ENCODE assay signal across 8 cellular contexts in genomic region chr4:113869743-113870375, GRCh38.
DNase-seq lines count a peak whose midpoint lies in the region; ATAC-seq, FAIRE-seq and TF ChIP-seq lines count a peak whose summit lies in the region.

No MANE protein-coding gene starts in this region.

- intact Hi-C loops in HepG2 (cut with micrococcal nuclease; ENCODE audit: unreplicated experiment), result no loop called here
- intact Hi-C loops in dorsolateral prefrontal cortex (cut with DNase I), result no loop called here

- in situ Hi-C loops in HepG2 (cut with HindIII; ENCODE audit: extremely low pct_ligation_motif_present, low pct_unique_long_range_greater_than_20kb), result no loop called here

- no peak overlapping the region for H3K9ac ChIP-seq in BLaER1 treated with 17β-estradiol and CSF1 and Interleukin-3, amounts not matched to agents 10 nM and 100 nM
- H3K9ac ChIP-seq in HepG2 (ENCODE audit: insufficient read depth, low read depth, low read length), result no peak overlapping the region

- TF ChIP-seq CTCF in HepG2 (CRISPR knock-in tag; IDR thresholded peaks at IDR 0.05), result no peak
- no peak for TF ChIP-seq CTCF in dorsolateral prefrontal cortex (IDR thresholded peaks at IDR 0.05 in 54 of 56, conservative IDR thresholded peaks at IDR 0.05 in 2 of 56; ENCODE audit: low read depth in 1 of 56, partially characterized antibody in 56 of 56)

- no peaks in the 10 kb centered on the region for H3K36me3 ChIP-seq in BLaER1 treated with 17β-estradiol and CSF1 and Interleukin-3, amounts not matched to agents 10 nM and 100 nM
- H3K36me3 ChIP-seq in SJCRH30 (no peaks in the 10 kb centered on the region), HepG2 (replicated peaks in 1 of 2; ENCODE audit: control insufficient read depth in 1 of 2, insufficient read depth in 2 of 2, low read length in 2 of 2) (no peaks in the 10 kb centered on the region)

- POLR2A ChIA-PET in HepG2 (lab: Yijun Ruan, JAX), result no interaction called here

- no TSS peak for BruUV-seq in HepG2 (replicated peaks; lab: Mats Ljungman, UMichigan)

- H3K4me2 ChIP-seq in BLaER1 treated with 17β-estradiol and CSF1 and Interleukin-3, amounts not matched to agents 10 nM and 100 nM, result peak overlapping the region in 9 of 11 experiments; percentile 4 to 54 (median 24); a peak in 8 of 22 replicates
- no peak overlapping the region for H3K4me2 ChIP-seq in HepG2 (ENCODE audit: low read depth, low read length)

- H3K27me3 ChIP-seq in BLaER1 treated with 17β-estradiol and CSF1 and Interleukin-3, amounts not matched to agents 10 nM and 100 nM, result no peaks in the 10 kb centered on the region
- H3K27me3 ChIP-seq in SJCRH30 (no peaks in the 10 kb centered on the region), HepG2 (ENCODE audit: control insufficient read depth in 1 of 2, insufficient read depth in 2 of 2, low read length in 2 of 2) (no peaks in the 10 kb centered on the region; a peak in 1 of 5 replicates), dorsolateral prefrontal cortex (no peaks in the 10 kb centered on the region)

- peak overlapping the region; percentile 52 to 79 for H3K27ac Mint-ChIP-seq in activated naive CD4-positive, alpha-beta T cell treated with anti-CD3 and anti-CD28 coated beads, Interleukin-2, amount 50 U/mL, for 72 hours

- H2AFZ ChIP-seq in HepG2 (ENCODE audit: low read length), result no peak overlapping the region

- H3K4me1 ChIP-seq in BLaER1 treated with 17β-estradiol and CSF1 and Interleukin-3, amounts not matched to agents 10 nM and 100 nM, result peaks cover 0 to 7% (median 5%) of the 10 kb centered on the region in 10 experiments; a peak in 10 of 20 replicates
- H3K4me1 ChIP-seq in SJCRH30 (peaks cover 4% of the 10 kb centered on the region; the same call in 1 of the 2 replicates), HepG2 (ENCODE audit: insufficient read depth, low read length) (no peaks in the 10 kb centered on the region)

- no peaks in the 10 kb centered on the region for H3K79me2 ChIP-seq in HepG2 (ENCODE audit: insufficient read depth, low read length)

- TF ChIP-seq EP300 in HepG2 (IDR thresholded peaks at IDR 0.05; ENCODE audit: low read depth in 2 of 2, low read length in 2 of 2) (no peak), HepG2 (CRISPR knock-in tag; IDR thresholded peaks at IDR 0.05; ENCODE audit: borderline replicate concordance) (no peak)

- WGBS in HepG2 (ENCODE audit: low lambda C conversion rate), result 14% methylated on average over 4 of the region's 4 CpGs

- TF ChIP-seq POLR2A in HepG2 (IDR thresholded peaks at IDR 0.05; ENCODE audit: insufficient read depth in 1 of 2, low read depth in 2 of 2, low read length in 2 of 2), result no peak

- H3K9me3 Mint-ChIP-seq in activated naive CD4-positive, alpha-beta T cell treated with anti-CD3 and anti-CD28 coated beads, Interleukin-2, amount 50 U/mL, for 72 hours, result peaks cover 16 to 18% of the 10 kb centered on the region in 2 donors

- no peaks in the 10 kb centered on the region for H4K20me1 ChIP-seq in BLaER1 treated with 17β-estradiol and CSF1 and Interleukin-3, amounts not matched to agents 10 nM and 100 nM
- no peaks in the 10 kb centered on the region for H4K20me1 ChIP-seq in HepG2 (ENCODE audit: insufficient read depth, low read length)

- no peak for FAIRE-seq in HepG2 (lab: Jason Lieb, UNC)

- CTCF ChIA-PET in HepG2 (lab: Yijun Ruan, JAX; ENCODE audit: low intra/inter-chr PET ratio, low total read pairs), result no interaction called here

- ATAC-seq in GM21381 (IDR thresholded peaks at IDR 0.05; ENCODE audit: unreplicated experiment) (peak; percentile 95), HG03575 (IDR thresholded peaks at IDR 0.05; ENCODE audit: extremely low read depth, insufficient number of reproducible peaks, low FRiP score, unreplicated experiment) (peak; percentile 94), HepG2 (no peak)
- peak; percentile 97 to 98 for ATAC-seq in activated naive CD4-positive, alpha-beta T cell treated with anti-CD3 and anti-CD28 coated beads, Interleukin-2, amount 50 U/mL, for 72 hours

- no peak for TF ChIP-seq RAD21 in HepG2 (CRISPR knock-in tag; IDR thresholded peaks at IDR 0.05)

- H3K27ac ChIP-seq in BLaER1 treated with 17β-estradiol and CSF1 and Interleukin-3, amounts not matched to agents 10 nM and 100 nM, result peak overlapping the region in 5 of 11 experiments; percentile 5 to 61 (median 39); a peak in 7 of 22 replicates
- H3K27ac ChIP-seq in SJCRH30 (no peak overlapping the region), HepG2 (ENCODE audit: extremely low read length, insufficient read depth, low read length) (no peak overlapping the region), dorsolateral prefrontal cortex (no peak overlapping the region)

- no peak overlapping the region for H3K4me3 ChIP-seq in BLaER1 treated with 17β-estradiol and CSF1 and Interleukin-3, amounts not matched to agents 10 nM and 100 nM
- H3K4me3 ChIP-seq in SJCRH30 (no peak overlapping the region), HepG2 (replicated peaks in 1 of 3; ENCODE audit: insufficient read depth in 1 of 3, low read depth in 2 of 3, low read length in 3 of 3) (no peak overlapping the region), dorsolateral prefrontal cortex (no peak overlapping the region)

- DNase-seq in activated naive CD4-positive, alpha-beta T cell treated with anti-CD3 and anti-CD28 coated beads, Interleukin-2, amount 50 U/mL, for 72 hours (ENCODE audit: low spot score in 2 of 2), result peak; percentile 13 to 61
- DNase-seq in stimulated activated CD4-positive, alpha-beta T cell treated with anti-CD3 and anti-CD28 coated beads, TNF-alpha, amount 100 ng/mL, for 4 hours (ENCODE audit: low read depth in 3 of 3), result peak; percentile 3 to 31 (median 12)
- DNase-seq in SJCRH30, result no peak
- DNase-seq in HepG2 (ENCODE audit: low spot score), result no peak
- no peak for DNase-seq in dorsolateral prefrontal cortex

- peaks cover 6 to 21% (median 18%) of the 10 kb centered on the region in 11 experiments; a peak in 18 of 22 replicates for H3K9me3 ChIP-seq in BLaER1 treated with 17β-estradiol and CSF1 and Interleukin-3, amounts not matched to agents 10 nM and 100 nM (replicated peaks in 1 of 11)
- H3K9me3 ChIP-seq in SJCRH30 (replicated peaks) (no peaks in the 10 kb centered on the region), HepG2 (ENCODE audit: low read length) (no peaks in the 10 kb centered on the region)

- H3K36me3 Mint-ChIP-seq in activated naive CD4-positive, alpha-beta T cell treated with anti-CD3 and anti-CD28 coated beads, Interleukin-2, amount 50 U/mL, for 72 hours, result peaks cover 9 to 22% of the 10 kb centered on the region in 2 donors

TF ChIP-seq in HepG2, 621 proteins besides CTCF, POLR2A, EP300 and RAD21:
- TF ChIP-seq NKX3-1 (CRISPR knock-in tag; IDR thresholded peaks at IDR 0.05) (no peak), SMARCC2 (IDR thresholded peaks at IDR 0.05) (no peak), ZNF333 (CRISPR knock-in tag; IDR thresholded peaks at IDR 0.05; ENCODE audit: borderline replicate concordance) (no peak), SRSF1 (optimal IDR thresholded peaks at IDR 0.05; ENCODE audit: low read depth, low read length) (no peak)
- TF ChIP-seq, protein P1, sequence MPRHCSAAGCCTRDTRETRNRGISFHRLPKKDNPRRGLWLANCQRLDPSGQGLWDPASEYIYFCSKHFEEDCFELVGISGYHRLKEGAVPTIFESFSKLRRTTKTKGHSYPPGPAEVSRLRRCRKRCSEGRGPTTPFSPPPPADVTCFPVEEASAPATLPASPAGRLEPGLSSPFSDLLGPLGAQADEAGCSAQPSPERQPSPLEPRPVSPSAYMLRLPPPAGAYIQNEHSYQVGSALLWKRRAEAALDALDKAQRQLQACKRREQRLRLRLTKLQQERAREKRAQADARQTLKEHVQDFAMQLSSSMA (CRISPR knock-in tag; IDR thresholded peaks at IDR 0.05), result no peak
- TF ChIP-seq, protein P2, sequence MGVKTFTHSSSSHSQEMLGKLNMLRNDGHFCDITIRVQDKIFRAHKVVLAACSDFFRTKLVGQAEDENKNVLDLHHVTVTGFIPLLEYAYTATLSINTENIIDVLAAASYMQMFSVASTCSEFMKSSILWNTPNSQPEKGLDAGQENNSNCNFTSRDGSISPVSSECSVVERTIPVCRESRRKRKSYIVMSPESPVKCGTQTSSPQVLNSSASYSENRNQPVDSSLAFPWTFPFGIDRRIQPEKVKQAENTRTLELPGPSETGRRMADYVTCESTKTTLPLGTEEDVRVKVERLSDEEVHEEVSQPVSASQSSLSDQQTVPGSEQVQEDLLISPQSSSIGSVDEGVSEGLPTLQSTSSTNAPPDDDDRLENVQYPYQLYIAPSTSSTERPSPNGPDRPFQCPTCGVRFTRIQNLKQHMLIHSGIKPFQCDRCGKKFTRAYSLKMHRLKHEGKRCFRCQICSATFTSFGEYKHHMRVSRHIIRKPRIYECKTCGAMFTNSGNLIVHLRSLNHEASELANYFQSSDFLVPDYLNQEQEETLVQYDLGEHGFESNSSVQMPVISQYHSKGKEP (CRISPR knock-in tag; IDR thresholded peaks at IDR 0.05), result no peak
TF ChIP-seq in HepG2: peak in this region for 0.

Comparison
In these comparisons a context has a peak if more than half of its experiments do, and no peak if none do; other contexts are left out.
1. DNase-seq: peak in activated naive CD4-positive, alpha-beta T cell treated with anti-CD3 and anti-CD28 coated beads, Interleukin-2, amount 50 U/mL, for 72 hours (2 of 2) and stimulated activated CD4-positive, alpha-beta T cell treated with anti-CD3 and anti-CD28 coated beads, TNF-alpha, amount 100 ng/mL, for 4 hours (3 of 3); none in SJCRH30 (0 of 2), HepG2 (single experiment) and dorsolateral prefrontal cortex (0 of 10).